Comparison of ENCODE assay signal across 15 cellular contexts in the genomic region with DNA sequence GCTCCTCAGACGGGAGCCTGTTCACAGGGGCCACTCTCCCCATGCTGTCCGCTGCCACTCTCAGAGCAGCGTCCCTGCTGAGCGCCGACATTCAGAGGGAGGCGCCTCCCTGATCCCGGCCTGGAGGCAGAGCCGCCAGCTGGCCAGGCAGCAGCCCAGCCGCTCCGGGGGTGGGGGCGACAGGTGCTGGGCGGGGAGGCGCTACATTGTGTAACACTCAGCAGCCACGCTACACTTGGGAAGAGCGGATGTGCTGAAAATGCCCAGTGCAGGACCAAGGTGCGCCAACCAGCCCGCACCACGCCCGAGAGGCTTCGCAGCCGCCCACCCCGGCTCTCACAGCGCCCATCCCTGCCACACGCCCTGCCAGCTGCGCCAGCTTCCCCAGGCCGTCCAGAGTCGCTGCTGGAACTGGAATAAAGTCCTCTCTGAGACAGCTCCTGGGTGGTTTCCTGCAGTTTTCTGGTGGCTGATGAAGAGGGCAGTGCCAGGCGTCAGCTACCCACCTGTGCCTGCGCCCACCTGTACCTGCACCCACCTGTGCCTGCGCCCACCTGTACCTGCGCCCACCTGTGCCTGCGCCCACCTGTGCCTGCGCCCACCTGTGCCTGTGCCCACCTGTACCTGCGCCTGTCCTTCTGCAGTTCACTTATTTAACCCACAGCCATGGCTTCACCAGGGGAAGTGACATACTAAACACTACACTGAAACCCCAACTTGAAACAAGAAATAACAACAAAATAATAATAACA. TPM values are rescaled to one million over a fixed set of nuclear protein-coding genes. Genes with fewer than 3 reads are reported as not detected.
DNase-seq lines count a peak whose midpoint lies in the region; ATAC-seq lines count a peak whose summit lies in the region.
"Had no signal": no experiment of that assay in that cellular context is flagged by ENCODE, and none has a peak within 500 bp of the region (broad histone marks: within the 10 kb centered on the region; RNA-seq: fewer than 3 reads in every experiment).

No MANE protein-coding gene starts in this region.

- no CpG with 5 or more reads among the region's 34 CpGs for WGBS in neuronal stem cell (ENCODE audit: extremely low coverage in 2 of 2, insufficient read length in 2 of 2, insufficient replicate concordance in 1 of 2), 2 donors

- no peak overlapping the region for H2BK120ac ChIP-seq in neuronal stem cell (ENCODE audit: low read depth, low read length)

- H3K27me3 ChIP-seq in neuronal stem cell (ENCODE audit: control insufficient read depth in 3 of 3, insufficient read depth in 3 of 3, low read depth in 1 of 3, low read length in 3 of 3): no peaks in the 10 kb centered on the region
- H3K27me3 ChIP-seq: colonic mucosa had no signal

- no peak overlapping the region for H4K91ac ChIP-seq in neuronal stem cell (ENCODE audit: low read depth, low read length, poor library complexity)

- peak overlapping the region; percentile 82 for H3K14ac ChIP-seq in neuronal stem cell (ENCODE audit: low read length)

- ATAC-seq in activated CD8-positive, alpha-beta memory T cell treated with anti-CD3 and anti-CD28 coated beads, Interleukin-2, amount 10 ng/mL, durations not matched to agents 7 days and 5 days: no peak
- no peak for ATAC-seq in GM21737 (IDR thresholded peaks at IDR 0.05; ENCODE audit: unreplicated experiment)
- ATAC-seq: CD8-positive, alpha-beta T cell; T-cell had no signal

- H3K9me3 Mint-ChIP-seq in activated CD8-positive, alpha-beta memory T cell treated with anti-CD3 and anti-CD28 coated beads, Interleukin-2, amount 10 ng/mL, durations not matched to agents 7 days and 5 days (ENCODE audit: low read depth): no peaks in the 10 kb centered on the region
- H3K9me3 Mint-ChIP-seq: CD8-positive, alpha-beta T cell; T-cell had no signal

- DNase-seq in DMS53 (lab: John Stamatoyannopoulos, UW) (peak; percentile 86), NCI-H1436 (lab: John Stamatoyannopoulos, UW) (peak; percentile 73), SHP77 treated with DMSO at 0.1 percent for 48 hours (lab: John Stamatoyannopoulos, UW) (peak; percentile 51), neuronal stem cell (ENCODE audit: low spot score) (no peak), AML-193 (lab: John Stamatoyannopoulos, UW) (no peak)
- no peak for DNase-seq in activated CD8-positive, alpha-beta memory T cell treated with anti-CD3 and anti-CD28 coated beads, Interleukin-2, amount 10 ng/mL, durations not matched to agents 7 days and 5 days
- DNase-seq in stimulated activated CD4-positive, alpha-beta T cell treated with anti-CD3 and anti-CD28 coated beads, Interleukin-15, amount 100 ng/mL, for 24 hours: no peak
- DNase-seq: activated CD4-positive, alpha-beta T cell treated with anti-CD3 and anti-CD28 coated beads for 4 hours; CD8-positive, alpha-beta T cell; colonic mucosa; esophagus squamous epithelium; substantia nigra; T-cell had no signal

- peak overlapping the region; percentile 56 for H2AK5ac ChIP-seq in neuronal stem cell (ENCODE audit: low read depth, low read length)

- H2BK12ac ChIP-seq in neuronal stem cell (ENCODE audit: low read length): peak overlapping the region; percentile 58

- no peaks in the 10 kb centered on the region for H3K36me3 Mint-ChIP-seq in activated CD8-positive, alpha-beta memory T cell treated with anti-CD3 and anti-CD28 coated beads, Interleukin-2, amount 10 ng/mL, durations not matched to agents 7 days and 5 days
- H3K36me3 Mint-ChIP-seq: CD8-positive, alpha-beta T cell; T-cell had no signal

- no peaks in the 10 kb centered on the region for H3K9me3 ChIP-seq in neuronal stem cell (replicated peaks in 1 of 2; ENCODE audit: control insufficient read depth in 2 of 2, insufficient read depth in 1 of 2, low read depth in 1 of 2, low read length in 2 of 2)
- H3K9me3 ChIP-seq: colonic mucosa, esophagus squamous epithelium had no signal

- no peak overlapping the region for H3K27ac ChIP-seq in neuronal stem cell (replicated peaks; ENCODE audit: low read length)
- H3K27ac ChIP-seq: colonic mucosa, esophagus squamous epithelium had no signal

- peak overlapping the region; percentile 75 for H2BK5ac ChIP-seq in neuronal stem cell (ENCODE audit: low read length)

- CTCF ChIA-PET in activated CD8-positive, alpha-beta memory T cell treated with anti-CD3 and anti-CD28 coated beads, Interleukin-2, amount 10 ng/mL, durations not matched to agents 7 days and 5 days (lab: Charles Lee): no interaction called here

- peak overlapping the region; percentile 80 for H3K18ac ChIP-seq in neuronal stem cell (ENCODE audit: low read length)

- H2BK15ac ChIP-seq in neuronal stem cell (ENCODE audit: low read length): peak overlapping the region; percentile 92

- H4K8ac ChIP-seq in neuronal stem cell (ENCODE audit: low read depth, low read length): peak overlapping the region; percentile 43

- peaks cover 13 to 20% of the 10 kb centered on the region in 2 donors for H3K4me1 ChIP-seq in neuronal stem cell (ENCODE audit: control insufficient read depth in 2 of 2, insufficient read depth in 1 of 2, low read depth in 1 of 2, low read length in 2 of 2)
- H3K4me1 ChIP-seq: colonic mucosa, esophagus squamous epithelium had no signal

- H3K27me3 Mint-ChIP-seq in activated CD8-positive, alpha-beta memory T cell treated with anti-CD3 and anti-CD28 coated beads, Interleukin-2, amount 10 ng/mL, durations not matched to agents 7 days and 5 days: peaks cover 11% of the 10 kb centered on the region
- H3K27me3 Mint-ChIP-seq: T-cell had no signal

- peak overlapping the region; percentile 53 for H3K4ac ChIP-seq in neuronal stem cell (ENCODE audit: low read length)

- no peak overlapping the region for H2AFZ ChIP-seq in neuronal stem cell (ENCODE audit: low read length)

- H3K4me2 ChIP-seq in neuronal stem cell (ENCODE audit: insufficient read depth, low read length, poor library complexity, severe bottlenecking): no peak overlapping the region
- H3K4me2 ChIP-seq: smooth muscle cell had no signal

- H3K4me3 ChIP-seq in neuronal stem cell (ENCODE audit: low read length in 2 of 2): no peak overlapping the region
- H3K4me3 ChIP-seq: colonic mucosa, esophagus squamous epithelium, smooth muscle cell had no signal

- no peak overlapping the region for H3K9ac ChIP-seq in neuronal stem cell (ENCODE audit: low read depth, low read length, poor library complexity)

- H3K27ac Mint-ChIP-seq in activated CD8-positive, alpha-beta memory T cell treated with anti-CD3 and anti-CD28 coated beads, Interleukin-2, amount 10 ng/mL, durations not matched to agents 7 days and 5 days: no peak overlapping the region
- H3K27ac Mint-ChIP-seq: CD8-positive, alpha-beta T cell; T-cell had no signal

- peak overlapping the region; percentile 89 for H3K23ac ChIP-seq in neuronal stem cell (ENCODE audit: low read depth, low read length, poor library complexity)

- H3K36me3 ChIP-seq in neuronal stem cell (replicated peaks in 1 of 2; ENCODE audit: control insufficient read depth in 2 of 2, insufficient read depth in 2 of 2, low read length in 2 of 2): no peaks in the 10 kb centered on the region
- H3K36me3 ChIP-seq: colonic mucosa, esophagus squamous epithelium had no signal

- H3K79me1 ChIP-seq in neuronal stem cell (ENCODE audit: low read depth, low read length): peaks cover 10% of the 10 kb centered on the region

- H3K4me1 Mint-ChIP-seq in activated CD8-positive, alpha-beta memory T cell treated with anti-CD3 and anti-CD28 coated beads, Interleukin-2, amount 10 ng/mL, durations not matched to agents 7 days and 5 days: no peaks in the 10 kb centered on the region

- H3K4me3 Mint-ChIP-seq in activated CD8-positive, alpha-beta memory T cell treated with anti-CD3 and anti-CD28 coated beads, Interleukin-2, amount 10 ng/mL, durations not matched to agents 7 days and 5 days: no peak overlapping the region
- H3K4me3 Mint-ChIP-seq: CD8-positive, alpha-beta T cell; T-cell had no signal

RNA-seq across cellular contexts. Expression of a gene that starts 25.7 kb away (rescaled TPM):
- 20.6 TPM for polyA plus RNA-seq in neuronal stem cell (2013, experiment 1 of 2)
- polyA plus RNA-seq in neuronal stem cell (2013, experiment 2 of 2): 21.2 TPM
- total RNA-seq in activated CD8-positive, alpha-beta memory T cell treated with anti-CD3 and anti-CD28 coated beads, Interleukin-2, amount 10 ng/mL, durations not matched to agents 7 days and 5 days: 10 to 100 TPM; 11.6 to 15.9 TPM

RNA-seq across cellular contexts. Expression of a gene that starts 49.9 kb away (rescaled TPM):
- polyA plus RNA-seq in neuronal stem cell (2013, experiment 1 of 2): 12.6 TPM
- 11.2 TPM for polyA plus RNA-seq in neuronal stem cell (2013, experiment 2 of 2)
- total RNA-seq in activated CD8-positive, alpha-beta memory T cell treated with anti-CD3 and anti-CD28 coated beads, Interleukin-2, amount 10 ng/mL, durations not matched to agents 7 days and 5 days: 1 to 10 TPM; 5.4 to 5.8 TPM

Comparison
In these comparisons a context has a peak if more than half of its experiments do, and no peak if none do; other contexts are left out.
1. DNase-seq: peak in DMS53 (single experiment), NCI-H1436 (single experiment) and SHP77 treated with DMSO at 0.1 percent for 48 hours (single experiment); none in neuronal stem cell (single experiment), activated CD8-positive, alpha-beta memory T cell treated with anti-CD3 and anti-CD28 coated beads, Interleukin-2, amount 10 ng/mL, durations not matched to agents 7 days and 5 days (single experiment), AML-193 (0 of 2) and stimulated activated CD4-positive, alpha-beta T cell treated with anti-CD3 and anti-CD28 coated beads, Interleukin-15, amount 100 ng/mL, for 24 hours (single experiment).